Comparison of ENCODE assay signal across 13 cellular contexts in the genomic region with DNA sequence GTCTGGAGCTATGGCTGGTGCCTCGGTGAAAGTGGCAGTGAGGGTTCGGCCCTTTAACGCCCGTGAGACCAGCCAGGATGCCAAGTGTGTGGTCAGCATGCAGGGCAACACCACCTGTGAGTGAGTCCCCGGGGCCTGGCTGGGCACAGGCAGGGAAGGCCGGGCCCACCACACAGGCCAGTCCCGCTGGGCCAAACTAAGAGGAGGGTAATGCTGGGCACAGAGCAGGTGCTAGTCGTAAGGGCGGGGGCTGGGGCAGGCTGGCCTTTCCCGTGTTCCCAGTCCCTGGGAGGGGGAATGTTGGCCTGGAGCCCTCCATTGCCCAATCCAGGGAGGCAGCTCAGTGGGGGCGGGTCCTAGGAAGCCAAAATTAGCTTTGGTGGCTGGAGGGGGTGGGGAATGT. TPM values are rescaled to one million over a fixed set of nuclear protein-coding genes. Genes with fewer than 3 reads are reported as not detected.
DNase-seq lines count a peak whose midpoint lies in the region; ATAC-seq and TF ChIP-seq lines count a peak whose summit lies in the region.
"Had no signal": no experiment of that assay in that cellular context is flagged by ENCODE, and none has a peak within 500 bp of the region (broad histone marks: within the 10 kb centered on the region; RNA-seq: fewer than 3 reads in every experiment).

No MANE protein-coding gene starts in this region.

- H3K36me3 Mint-ChIP-seq in CD8-positive, alpha-beta memory T cell: peaks cover 12 to 46% (median 14%) of the 10 kb centered on the region in 3 donors

- peaks cover 21% of the 10 kb centered on the region for H3K36me3 ChIP-seq in CD8-positive, alpha-beta memory T cell (ENCODE audit: insufficient read depth, low read length)
- H3K36me3 ChIP-seq in body of pancreas (replicated peaks in 1 of 2; ENCODE audit: insufficient read depth in 1 of 2, low read depth in 2 of 2) (peaks cover 13 to 26% of the 10 kb centered on the region in 2 donors), skeletal muscle tissue (ENCODE audit: control insufficient read depth in 3 of 3, insufficient read depth in 3 of 3, low read length in 3 of 3) (peaks cover 39 to 45% (median 40%) of the 10 kb centered on the region in 3 donors)

- peak in 1 of 3 donors; percentile 31 for TF ChIP-seq POLR2A in body of pancreas (IDR thresholded peaks at IDR 0.05)

- no peak overlapping the region for H3K4me3 ChIP-seq in CD8-positive, alpha-beta memory T cell (ENCODE audit: low read length)
- H3K4me3 ChIP-seq in body of pancreas: no peak overlapping the region
- H3K4me3 ChIP-seq in skeletal muscle tissue (ENCODE audit: low read length in 3 of 3): peak overlapping the region; percentile 92 to 99 (median 96)

- H3K4me1 Mint-ChIP-seq in CD8-positive, alpha-beta memory T cell: peaks cover 18 to 31% (median 24%) of the 10 kb centered on the region in 3 donors

- POLR2A ChIA-PET in CD8-positive, alpha-beta memory T cell (lab: Charles Lee): interaction anchor here (0.7 kb wide), 1 partner anchor 32 kb away, joined by 3 read pairs; no protein-coding TSS in a partner anchor

- TF ChIP-seq CTCF in body of pancreas (IDR thresholded peaks at IDR 0.05): no peak

- WGBS in body of pancreas, 2 donors: 48 to 56% methylated on average over 10 to 11 of the region's 11 CpGs

- DNase-seq in CD8-positive, alpha-beta memory T cell: peak in 1 of 5 donors; percentile 36
- DNase-seq in body of pancreas: peak; percentile 40 to 64 (median 60)
- peak; percentile 83 for DNase-seq in left lobe of liver (ENCODE audit: low spot score)
- DNase-seq in KG1 (lab: John Stamatoyannopoulos, UW): no peak
- no peak for DNase-seq in NCI-H1048 (lab: John Stamatoyannopoulos, UW)
- DNase-seq: activated CD4-positive, alpha-beta T cell treated with anti-CD3 and anti-CD28 coated beads, Interleukin-2, amount 50 U/mL, for 1 hour; DMS79 treated with DMSO at 0.1 percent for 48 hours; glutamatergic neuron; NCI-H2107; occipital lobe had no signal

- H3K9me3 ChIP-seq in CD8-positive, alpha-beta memory T cell (ENCODE audit: low read length): no peaks in the 10 kb centered on the region
- H3K9me3 ChIP-seq in body of pancreas (no peaks in the 10 kb centered on the region), skeletal muscle tissue (ENCODE audit: control insufficient read depth in 3 of 3, low read length in 3 of 3) (no peaks in the 10 kb centered on the region)

- CTCF ChIA-PET in CD8-positive, alpha-beta memory T cell (lab: Charles Lee): interaction anchor here (0.9 kb wide), 1 partner anchor 14 kb away, joined by 3 read pairs; no protein-coding TSS in a partner anchor

- H3K27ac ChIP-seq in CD8-positive, alpha-beta memory T cell (ENCODE audit: low read depth, low read length): no peak overlapping the region
- H3K27ac ChIP-seq in body of pancreas (peak overlapping the region in 1 of 4 donors; percentile 1), skeletal muscle tissue (ENCODE audit: low read depth, low read length) (peak overlapping the region; percentile 99)

- no peaks in the 10 kb centered on the region for H3K27me3 ChIP-seq in CD8-positive, alpha-beta memory T cell (ENCODE audit: insufficient read depth, low read length, poor library complexity, severe bottlenecking)
- no peaks in the 10 kb centered on the region for H3K27me3 ChIP-seq in body of pancreas
- no peaks in the 10 kb centered on the region for H3K27me3 ChIP-seq in skeletal muscle tissue (ENCODE audit: control insufficient read depth in 3 of 3, insufficient read depth in 3 of 3, low read length in 3 of 3)

- peaks cover 21% of the 10 kb centered on the region for H3K4me1 ChIP-seq in CD8-positive, alpha-beta memory T cell (ENCODE audit: insufficient read depth, low read length)
- peaks cover 27% of the 10 kb centered on the region for H3K4me1 ChIP-seq in body of pancreas
- peaks cover 50 to 68% (median 61%) of the 10 kb centered on the region in 3 donors for H3K4me1 ChIP-seq in skeletal muscle tissue (ENCODE audit: control insufficient read depth in 3 of 3, insufficient read depth in 3 of 3, low read length in 3 of 3)

- peak overlapping the region in 4 of 7 donors; percentile 5 to 84 (median 78) for H3K4me3 Mint-ChIP-seq in CD8-positive, alpha-beta memory T cell

- peak overlapping the region; percentile 96 to 99 (median 99) for H3K9ac ChIP-seq in skeletal muscle tissue (ENCODE audit: low read depth in 1 of 3, low read length in 3 of 3)

- H3K27ac Mint-ChIP-seq in CD8-positive, alpha-beta memory T cell: peak overlapping the region in 1 of 8 donors; percentile 30

- ATAC-seq in body of pancreas: no peak
- ATAC-seq in left lobe of liver: peak; percentile 32
- ATAC-seq in HG03354 (IDR thresholded peaks at IDR 0.05; ENCODE audit: poor library complexity, severe bottlenecking, unreplicated experiment): no peak
- ATAC-seq in HG03196 (IDR thresholded peaks at IDR 0.05; ENCODE audit: unreplicated experiment): no peak

- intact Hi-C loops in body of pancreas (cut with DNase I): no loop called here

- H3K9me3 Mint-ChIP-seq in CD8-positive, alpha-beta memory T cell: no peaks in the 10 kb centered on the region

- no peaks in the 10 kb centered on the region for H3K27me3 Mint-ChIP-seq in CD8-positive, alpha-beta memory T cell

RNA-seq across cellular contexts. Expression of gene KIF1C, which starts 2.5 kb away (rescaled TPM):
- total RNA-seq in CD8-positive, alpha-beta memory T cell: 10 to 100 TPM; 73.4 to 77.3 TPM
- 8.0 TPM for polyA plus RNA-seq in CD8-positive, alpha-beta memory T cell
- 10 to 100 TPM; 43.1 to 54.4 TPM for total RNA-seq in body of pancreas
- 126 TPM for total RNA-seq in left lobe of liver
- total RNA-seq in skeletal muscle tissue: 47.5 TPM

RNA-seq across cellular contexts. Expression of gene INCA1, which starts 2.9 kb away (rescaled TPM):
- total RNA-seq in CD8-positive, alpha-beta memory T cell: under 1 TPM; 0.18 to 0.37 TPM
- polyA plus RNA-seq in CD8-positive, alpha-beta memory T cell: 0.58 TPM
- total RNA-seq in body of pancreas (1 to 10 TPM in 1 of 2 donors, not detected in 1; 1.0 TPM), left lobe of liver (0.88 TPM), skeletal muscle tissue (not detected)

RNA-seq across cellular contexts. Expression of gene CAMTA2, which starts 12.8 kb away (rescaled TPM):
- 10 to 100 TPM; 85.6 to 90.6 TPM for total RNA-seq in CD8-positive, alpha-beta memory T cell
- polyA plus RNA-seq in CD8-positive, alpha-beta memory T cell: 19.6 TPM
- total RNA-seq in body of pancreas (10 to 100 TPM; 17.1 to 48.8 TPM), left lobe of liver (17.7 TPM), skeletal muscle tissue (4.7 TPM)

RNA-seq across cellular contexts. Expression of gene SPAG7, which starts 32.6 kb away (rescaled TPM):
- 10 to 100 TPM; 63.4 to 64.2 TPM for total RNA-seq in CD8-positive, alpha-beta memory T cell
- polyA plus RNA-seq in CD8-positive, alpha-beta memory T cell: 112 TPM
- total RNA-seq in body of pancreas: 10 to 100 TPM; 26.2 to 29.0 TPM
- 20.3 TPM for total RNA-seq in left lobe of liver
- total RNA-seq in skeletal muscle tissue: 51.7 TPM

RNA-seq across cellular contexts. Expression of gene SLC52A1, which starts 35.0 kb away (rescaled TPM):
- total RNA-seq in CD8-positive, alpha-beta memory T cell: under 1 TPM; 0.35 to 0.64 TPM
- polyA plus RNA-seq in CD8-positive, alpha-beta memory T cell: 0.12 TPM
- total RNA-seq in body of pancreas (not detected), left lobe of liver (0.08 TPM), skeletal muscle tissue (not detected)
- total RNA-seq: occipital lobe had no signal

Comparison
In these comparisons a context has a peak if more than half of its experiments do, and no peak if none do; other contexts are left out.
1. DNase-seq: peak in body of pancreas (4 of 4) and left lobe of liver (single experiment); none in KG1 (single experiment) and NCI-H1048 (single experiment).
2. H3K4me3 ChIP-seq: peak in skeletal muscle tissue (3 of 3); none in CD8-positive, alpha-beta memory T cell (single experiment) and body of pancreas (0 of 2).